In the genomic region with DNA sequence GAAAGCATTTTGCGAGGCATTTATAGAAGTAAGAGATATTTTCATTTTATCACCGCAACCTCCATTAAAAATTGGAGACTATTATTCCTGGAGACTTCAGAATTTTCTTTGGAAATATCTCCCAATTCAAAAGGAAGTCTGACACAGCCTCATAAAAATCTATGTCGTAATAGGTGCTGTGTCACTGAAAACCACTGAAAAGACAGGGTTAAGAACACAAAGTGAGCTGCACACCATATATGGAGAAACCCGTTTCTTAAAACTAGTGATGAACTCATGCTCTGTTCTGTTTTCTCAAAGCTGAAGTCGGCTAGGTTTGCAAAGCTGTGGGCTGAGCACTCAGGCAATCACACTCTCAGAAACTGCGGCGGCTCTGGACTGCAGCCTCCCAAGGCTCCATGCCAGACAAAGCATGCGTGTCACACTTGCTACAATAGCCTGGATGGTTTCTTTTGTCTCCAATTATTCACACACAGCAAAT, we compare ENCODE assay signal across 7 cellular contexts. TPM values are rescaled to one million over a fixed set of nuclear protein-coding genes. Genes with fewer than 3 reads are reported as not detected.
DNase-seq lines count a peak whose midpoint lies in the region; ATAC-seq and TF ChIP-seq lines count a peak whose summit lies in the region.

A gene (plus strand): TSS at position 287 of the 481 bp plus-strand sequence. CDS start 126 bp downstream, at position 413.

- peaks cover 29% of the 10 kb centered on the region for H3K36me3 ChIP-seq in osteoblast (ENCODE audit: insufficient read depth, low read length)
- no peaks in the 10 kb centered on the region for H3K36me3 ChIP-seq in thoracic aorta

- peaks cover 13% of the 10 kb centered on the region for H3K36me3 Mint-ChIP-seq in activated T-helper 2 cell treated with anti-CD3 and anti-CD28 coated beads, Interferon-gamma antibody, Interleukin-2, Interleukin-4, amounts not matched to agents 10 μg/mL and 5 μg/mL and 100 μg/mL, durations not matched to agents 14 hours and 24 hours and 36 hours (ENCODE audit: low read depth)

- H2AFZ ChIP-seq in osteoblast (ENCODE audit: low read length), result peak within 1 kb of the TSS; percentile 7

- peaks cover 44% of the 10 kb centered on the region for H3K79me2 ChIP-seq in osteoblast (ENCODE audit: insufficient read depth, low read length)

- H3K27me3 ChIP-seq in osteoblast (ENCODE audit: insufficient read depth, low read length) (no peaks in the 10 kb centered on the region), thoracic aorta (replicated peaks; ENCODE audit: insufficient read depth) (no peaks in the 10 kb centered on the region)

- H3K27me3 Mint-ChIP-seq in activated T-helper 2 cell treated with anti-CD3 and anti-CD28 coated beads, Interferon-gamma antibody, Interleukin-2, Interleukin-4, amounts not matched to agents 10 μg/mL and 5 μg/mL and 100 μg/mL, durations not matched to agents 14 hours and 24 hours and 36 hours (ENCODE audit: low read depth), result peaks cover 1% of the 10 kb centered on the region

- TF ChIP-seq CTCF in RWPE1 (conservative IDR thresholded peaks at IDR 0.05; ENCODE audit: low read depth) (no peak), osteoblast (IDR thresholded peaks at IDR 0.05; ENCODE audit: extremely low read depth, low read depth, low read length) (no peak), thoracic aorta (IDR thresholded peaks at IDR 0.05) (no peak)

- intact Hi-C loops in activated T-helper 2 cell treated with anti-CD3 and anti-CD28 coated beads, Interferon-gamma antibody, Interleukin-2, Interleukin-4, amounts not matched to agents 10 μg/mL and 5 μg/mL and 100 μg/mL, durations not matched to agents 14 hours and 24 hours and 36 hours (cut with micrococcal nuclease), result loop anchor here (1.0 to 10.0 kb wide), 11 partner anchors 9 to 1078 kb away; a partner anchor contains a TSS

- ATAC-seq in GM18909 (IDR thresholded peaks at IDR 0.05; ENCODE audit: poor library complexity, unreplicated experiment) (peak; percentile 90), HG03139 (IDR thresholded peaks at IDR 0.05; ENCODE audit: unreplicated experiment) (peak; percentile 82), thoracic aorta (ENCODE audit: insufficient number of reproducible peaks, low FRiP score, low read depth) (peak; percentile 98)

- no peaks in the 10 kb centered on the region for H3K9me3 Mint-ChIP-seq in activated T-helper 2 cell treated with anti-CD3 and anti-CD28 coated beads, Interferon-gamma antibody, Interleukin-2, Interleukin-4, amounts not matched to agents 10 μg/mL and 5 μg/mL and 100 μg/mL, durations not matched to agents 14 hours and 24 hours and 36 hours

- H3K4me1 Mint-ChIP-seq in activated T-helper 2 cell treated with anti-CD3 and anti-CD28 coated beads, Interferon-gamma antibody, Interleukin-2, Interleukin-4, amounts not matched to agents 10 μg/mL and 5 μg/mL and 100 μg/mL, durations not matched to agents 14 hours and 24 hours and 36 hours (ENCODE audit: low read depth), result peaks cover 73% of the 10 kb centered on the region

- H4K20me1 ChIP-seq in osteoblast (ENCODE audit: insufficient read depth, low read length), result no peaks in the 10 kb centered on the region

- CTCF ChIA-PET in RWPE1 (lab: Yijun Ruan, JAX), result interaction anchor here (0.6 to 1.1 kb wide), 2 partner anchors 20 to 138 kb away, joined by 3 to 4 read pairs; no protein-coding TSS in a partner anchor

- H3K4me3 ChIP-seq in osteoblast (ENCODE audit: insufficient read depth, low read length) (peak within 1 kb of the TSS; percentile 72), thoracic aorta (peak within 1 kb of the TSS; percentile 77)

- peaks cover 54% of the 10 kb centered on the region for H3K4me1 ChIP-seq in osteoblast (ENCODE audit: insufficient read depth, low read length)
- peaks cover 23 to 40% of the 10 kb centered on the region in 2 donors for H3K4me1 ChIP-seq in thoracic aorta (ENCODE audit: control insufficient read depth in 1 of 2, low read depth in 2 of 2)

- POLR2A ChIA-PET in RWPE1 (lab: Yijun Ruan, JAX; ENCODE audit: low non-redundant PET), result no interaction called here

- peak; percentile 87 for DNase-seq in RWPE1 (ENCODE audit: low spot score)
- DNase-seq in activated T-helper 2 cell treated with anti-CD3 and anti-CD28 coated beads, Interferon-gamma antibody, Interleukin-2, Interleukin-4, amounts not matched to agents 10 μg/mL and 5 μg/mL and 100 μg/mL, durations not matched to agents 14 hours and 24 hours and 36 hours (ENCODE audit: low spot score), result peak; percentile 64
- DNase-seq in fibroblast of the conjunctiva (ENCODE audit: low read depth), result peak; percentile 96
- peak; percentile 70 for DNase-seq in osteoblast (ENCODE audit: insufficient read length, low spot score, missing footprints)
- DNase-seq in thoracic aorta (ENCODE audit: low spot score), result peak; percentile 73

- peak within 1 kb of the TSS; percentile 87 for H3K4me3 Mint-ChIP-seq in activated T-helper 2 cell treated with anti-CD3 and anti-CD28 coated beads, Interferon-gamma antibody, Interleukin-2, Interleukin-4, amounts not matched to agents 10 μg/mL and 5 μg/mL and 100 μg/mL, durations not matched to agents 14 hours and 24 hours and 36 hours (ENCODE audit: low read depth)

- H3K27ac Mint-ChIP-seq in activated T-helper 2 cell treated with anti-CD3 and anti-CD28 coated beads, Interferon-gamma antibody, Interleukin-2, Interleukin-4, amounts not matched to agents 10 μg/mL and 5 μg/mL and 100 μg/mL, durations not matched to agents 14 hours and 24 hours and 36 hours, result peak within 1 kb of the TSS; percentile 92

- H3K27ac ChIP-seq in RWPE1 (peak within 1 kb of the TSS; percentile 75), osteoblast (ENCODE audit: low read depth, low read length) (peak within 1 kb of the TSS; percentile 89), thoracic aorta (peak within 1 kb of the TSS; percentile 88 to 89)

- H3K9me3 ChIP-seq in osteoblast (ENCODE audit: low read depth, low read length), result no peaks in the 10 kb centered on the region
- H3K9me3 ChIP-seq in thoracic aorta, result no peaks in the 10 kb centered on the region

- H3K4me2 ChIP-seq in osteoblast (ENCODE audit: insufficient read depth, low read length), result peak within 1 kb of the TSS; percentile 90

RNA-seq across cellular contexts. Expression of the gene that starts here (rescaled TPM):
- 7.4 and 7.6 TPM in 2 replicates for total RNA-seq in activated T-helper 2 cell treated with anti-CD3 and anti-CD28 coated beads, Interferon-gamma antibody, Interleukin-2, Interleukin-4, amounts not matched to agents 10 μg/mL and 5 μg/mL and 100 μg/mL, durations not matched to agents 14 hours and 24 hours and 36 hours
- total RNA-seq in osteoblast (83.2 and 89.3 TPM in 2 replicates), thoracic aorta (100 to 1,000 TPM in 1 of 2 donors, 10 to 100 TPM in 1; 66.9 to 103 TPM)

Comparison
In these comparisons a context has a peak if more than half of its experiments do, and no peak if none do; other contexts are left out.
1. Peak in every context shown above with its lines: DNase-seq, ATAC-seq, H3K4me3 ChIP-seq and H3K27ac ChIP-seq.